ENCODE assay signal across 10 cellular contexts in genomic region chr19:31127132-31127967, GRCh38.
A peak's percentile ranks its signal among the peaks of the same experiment; 100 is the strongest.
DNase-seq lines count a peak whose midpoint lies in the region; TF ChIP-seq lines count a peak whose summit lies in the region.
"Had no signal": no experiment of that assay in that cellular context is flagged by ENCODE, and none has a peak within 500 bp of the region (broad histone marks: within the 10 kb centered on the region; RNA-seq: fewer than 3 reads in every experiment).

No MANE protein-coding gene starts in this region.

- no peaks in the 10 kb centered on the region for H3K36me3 ChIP-seq in BJ (ENCODE audit: control insufficient read depth, insufficient read depth, low read length)
- H3K36me3 ChIP-seq in adrenal gland (replicated peaks in 1 of 2), result no peaks in the 10 kb centered on the region
- no peaks in the 10 kb centered on the region for H3K36me3 ChIP-seq in neural progenitor cell

- TF ChIP-seq CTCF in BJ (IDR thresholded peaks at IDR 0.05; ENCODE audit: insufficient read depth, low read depth, low read length) (no peak), osteocyte (IDR thresholded peaks at IDR 0.05) (no peak), adrenal gland (IDR thresholded peaks at IDR 0.05) (no peak), neural progenitor cell (IDR thresholded peaks at IDR 0.05) (no peak)

- peaks cover 4% of the 10 kb centered on the region for H3K9me3 Mint-ChIP-seq in osteocyte (ENCODE audit: unreplicated experiment)
- H3K9me3 Mint-ChIP-seq in neural progenitor cell, result peaks cover 5% of the 10 kb centered on the region

- intact Hi-C loops in adrenal gland (cut with DNase I), result no loop called here

- H3K27ac Mint-ChIP-seq in osteocyte (ENCODE audit: unreplicated experiment), result peak overlapping the region; percentile 99
- H3K27ac Mint-ChIP-seq in neural progenitor cell, result no peak overlapping the region

- H3K36me3 Mint-ChIP-seq in osteocyte (ENCODE audit: unreplicated experiment), result no peaks in the 10 kb centered on the region
- H3K36me3 Mint-ChIP-seq in neural progenitor cell, result no peaks in the 10 kb centered on the region

- no peaks in the 10 kb centered on the region for H3K27me3 ChIP-seq in BJ (ENCODE audit: control insufficient read depth, insufficient read depth, low read length)
- H3K27me3 ChIP-seq in adrenal gland, result no peaks in the 10 kb centered on the region
- no peaks in the 10 kb centered on the region for H3K27me3 ChIP-seq in neural progenitor cell

- DNase-seq in BJ (ENCODE audit: low read depth) (peak; percentile 94), NCI-H226 (peak; percentile 24), epidermal melanocyte (ENCODE audit: insufficient read length, low spot score) (peak; percentile 60), osteocyte (ENCODE audit: extremely low spot score, unreplicated experiment) (peak; percentile 88), adrenal gland (no peak), neural progenitor cell (ENCODE audit: low spot score) (no peak), NOMO-1 treated with DMSO at 0.1 percent for 48 hours (lab: John Stamatoyannopoulos, UW; ENCODE audit: unreplicated experiment) (no peak)
- no peak for DNase-seq in activated CD4-positive, alpha-beta T cell treated with anti-CD3 and anti-CD28 coated beads, Interleukin-2, amount 50 U/mL, for 4 hours
- DNase-seq: NCI-H2107, psoas muscle had no signal

- TF ChIP-seq POLR2A in adrenal gland (IDR thresholded peaks at IDR 0.05), result no peak

- H3K27ac ChIP-seq in adrenal gland (no peak overlapping the region), neural progenitor cell (no peak overlapping the region)
- H3K27ac ChIP-seq: psoas muscle had no signal

- CTCF ChIA-PET in BJ (lab: Yijun Ruan, JAX), result interaction anchor here (0.6 kb wide), 2 partner anchors 219 to 333 kb away, joined by 3 read pairs; no protein-coding TSS in a partner anchor

- no peak overlapping the region for H3K4me2 ChIP-seq in neural progenitor cell

- H3K9ac ChIP-seq in neural progenitor cell, result no peak overlapping the region

- 67 to 80% (median 79%) methylated on average over 14 of the region's 14 CpGs for WGBS in adrenal gland, 4 donors

- H3K27me3 Mint-ChIP-seq in osteocyte (ENCODE audit: unreplicated experiment), result no peaks in the 10 kb centered on the region
- no peaks in the 10 kb centered on the region for H3K27me3 Mint-ChIP-seq in neural progenitor cell (ENCODE audit: insufficient read depth, low read depth)

- peak overlapping the region; percentile 64 for H3K4me3 Mint-ChIP-seq in osteocyte (ENCODE audit: unreplicated experiment)
- no peak overlapping the region for H3K4me3 Mint-ChIP-seq in neural progenitor cell

- no peak overlapping the region for H2AFZ ChIP-seq in neural progenitor cell (replicated peaks)

- no peaks in the 10 kb centered on the region for H4K20me1 ChIP-seq in neural progenitor cell (ENCODE audit: low read depth)

- no peaks in the 10 kb centered on the region for H3K79me2 ChIP-seq in neural progenitor cell (ENCODE audit: low read depth)

- H3K4me1 Mint-ChIP-seq in osteocyte (ENCODE audit: unreplicated experiment), result peaks cover 41% of the 10 kb centered on the region
- no peaks in the 10 kb centered on the region for H3K4me1 Mint-ChIP-seq in neural progenitor cell

- H3K4me1 ChIP-seq in adrenal gland (replicated peaks in 1 of 2) (no peaks in the 10 kb centered on the region), neural progenitor cell (no peaks in the 10 kb centered on the region)
- H3K4me1 ChIP-seq: psoas muscle had no signal

- POLR2A ChIA-PET in BJ (lab: Charles Lee), result interaction anchor here (0.6 kb wide), 1 partner anchor 213 kb away, joined by 4 read pairs; no protein-coding TSS in a partner anchor

- no peaks in the 10 kb centered on the region for H3F3A ChIP-seq in neural progenitor cell (ENCODE audit: low read depth)

- H3K4me3 ChIP-seq in BJ (ENCODE audit: low read depth, low read length), result no peak overlapping the region
- no peak overlapping the region for H3K4me3 ChIP-seq in adrenal gland
- no peak overlapping the region for H3K4me3 ChIP-seq in neural progenitor cell
- H3K4me3 ChIP-seq: psoas muscle had no signal

- no peaks in the 10 kb centered on the region for H3K9me3 ChIP-seq in adrenal gland (replicated peaks in 1 of 3)
- no peaks in the 10 kb centered on the region for H3K9me3 ChIP-seq in neural progenitor cell (ENCODE audit: low read depth)
- H3K9me3 ChIP-seq: psoas muscle had no signal

Comparison
In these comparisons a context has a peak if more than half of its experiments do, and no peak if none do; other contexts are left out.
1. DNase-seq: peak in BJ (single experiment), NCI-H226 (single experiment), epidermal melanocyte (single experiment) and osteocyte (single experiment); none in adrenal gland (0 of 7), neural progenitor cell (single experiment), NOMO-1 treated with DMSO at 0.1 percent for 48 hours (single experiment) and activated CD4-positive, alpha-beta T cell treated with anti-CD3 and anti-CD28 coated beads, Interleukin-2, amount 50 U/mL, for 4 hours (0 of 2).